In genomic region chr15:51181221-51181620, GRCh38 we compare ENCODE assay signal across 29 cellular contexts.
"Had no signal": no experiment of that assay in that cellular context is flagged by ENCODE, and none has a peak within 500 bp of the region (broad histone marks: within the 10 kb centered on the region; RNA-seq: fewer than 3 reads in every experiment).

No MANE protein-coding gene starts in this region.

- H3K4me3 Mint-ChIP-seq: activated B cell treated with CpG ODN at 0.5 μM for 24 hours; activated CD4-positive, alpha-beta memory T cell treated with anti-CD3 and anti-CD28 coated beads for 36 hours; activated CD4-positive, alpha-beta T cell treated with anti-CD3 and anti-CD28 coated beads, Interleukin-2, amount 10 ng/mL, durations not matched to agents 24 days and 14 days; activated CD8-positive, alpha-beta T cell treated with anti-CD3 and anti-CD28 coated beads for 36 hours; activated naive CD4-positive, alpha-beta T cell treated with anti-CD3 and anti-CD28 coated beads, Interleukin-2, amount 10 ng/mL, durations not matched to agents 7 days and 5 days; activated naive CD4-positive, alpha-beta T cell treated with anti-CD3 and anti-CD28 coated beads, Interleukin-2, amount 50 U/mL, for 24 hours; activated naive CD8-positive, alpha-beta T cell; activated naive CD8-positive, alpha-beta T cell treated with anti-CD3 and anti-CD28 coated beads, Interleukin-2, amount 10 ng/mL, durations not matched to agents 7 days and 5 days; activated naive CD8-positive, alpha-beta T cell treated with anti-CD3 and anti-CD28 coated beads, Interleukin-2, amount 50 U/mL, for 24 hours; activated T-cell treated with anti-CD3 and anti-CD28 coated beads, Interleukin-2, amount 50 U/mL, for 24 hours; brain; central memory CD8-positive, alpha-beta T cell; T-helper 1 cell treated with Interleukin-12 subunit alpha and Interleukin-12 subunit beta and Interleukin-4 antibody, amounts not matched to agents 30 μg/mL and 1 μg/mL, for 36 hours; T-helper 2 cell treated with Interferon-gamma antibody and Interleukin-4, amounts not matched to agents 5 μg/mL and 100 μg/mL, for 36 hours had no signal

- DNase-seq: activated B cell treated with CpG ODN at 0.5 μM for 24 hours; activated CD4-positive, alpha-beta memory T cell treated with anti-CD3 and anti-CD28 coated beads for 36 hours; activated CD4-positive, alpha-beta T cell treated with anti-CD3 and anti-CD28 coated beads for 4 hours; activated CD4-positive, alpha-beta T cell treated with anti-CD3 and anti-CD28 coated beads, Interleukin-2, amount 10 ng/mL, durations not matched to agents 24 days and 14 days; activated CD4-positive, alpha-beta T cell treated with anti-CD3 and anti-CD28 coated beads, Interleukin-2, amount 50 U/mL, for 1 hour; activated CD4-positive, alpha-beta T cell treated with anti-CD3 and anti-CD28 coated beads, Interleukin-2, amount 50 U/mL, for 4 hours; activated CD4-positive, CD25-positive, alpha-beta regulatory T cell treated with anti-CD3 and anti-CD28 coated beads, Interleukin-2, amount 50 U/mL, for 72 hours; activated CD8-positive, alpha-beta memory T cell treated with anti-CD3 and anti-CD28 coated beads, Interleukin-2, amount 50 U/mL, for 48 hours; activated CD8-positive, alpha-beta T cell treated with anti-CD3 and anti-CD28 coated beads for 36 hours; activated effector memory CD4-positive, alpha-beta T cell treated with Interleukin-2 at 50 U/mL for 16 hours; activated gamma-delta T cell; activated naive CD4-positive, alpha-beta T cell treated with anti-CD3 and anti-CD28 coated beads, Interleukin-2, amount 10 ng/mL, durations not matched to agents 7 days and 5 days; activated naive CD4-positive, alpha-beta T cell treated with Interleukin-2 at 50 U/mL for 16 hours; activated naive CD8-positive, alpha-beta T cell treated with anti-CD3 and anti-CD28 coated beads, Interleukin-2, amount 10 ng/mL, durations not matched to agents 7 days and 5 days; activated naive CD8-positive, alpha-beta T cell treated with anti-CD3 and anti-CD28 coated beads, Interleukin-2, amount 50 U/mL, for 24 hours; activated T-cell treated with anti-CD3 and anti-CD28 coated beads, Interleukin-2, amount 50 U/mL, for 24 hours; activated T-cell treated with anti-CD3 and anti-CD28 coated beads, Interleukin-2, amount 50 U/mL, for 48 hours; amygdala; cerebellar nuclear complex; T-helper 1 cell; T-helper 2 cell; T-helper 9 cell had no signal

- H3K36me3 Mint-ChIP-seq: activated CD4-positive, alpha-beta memory T cell treated with anti-CD3 and anti-CD28 coated beads for 36 hours; activated naive CD4-positive, alpha-beta T cell treated with anti-CD3 and anti-CD28 coated beads, Interleukin-2, amount 10 ng/mL, durations not matched to agents 7 days and 5 days; activated naive CD4-positive, alpha-beta T cell treated with anti-CD3 and anti-CD28 coated beads, Interleukin-2, amount 50 U/mL, for 24 hours; activated naive CD8-positive, alpha-beta T cell; activated naive CD8-positive, alpha-beta T cell treated with anti-CD3 and anti-CD28 coated beads, Interleukin-2, amount 10 ng/mL, durations not matched to agents 7 days and 5 days; brain had no signal

- H3K27me3 Mint-ChIP-seq: activated naive CD8-positive, alpha-beta T cell treated with anti-CD3 and anti-CD28 coated beads, Interleukin-2, amount 50 U/mL, for 24 hours; brain had no signal

- ATAC-seq: activated CD8-positive, alpha-beta T cell treated with anti-CD3 and anti-CD28 coated beads for 36 hours; activated naive CD8-positive, alpha-beta T cell treated with anti-CD3 and anti-CD28 coated beads, Interleukin-2, amount 50 U/mL, for 24 hours had no signal

- H3K9me3 Mint-ChIP-seq: activated B cell treated with CpG ODN at 0.5 μM for 24 hours; activated CD4-positive, alpha-beta T cell treated with anti-CD3 and anti-CD28 coated beads, Interleukin-2, amount 10 ng/mL, durations not matched to agents 24 days and 14 days; activated naive CD4-positive, alpha-beta T cell treated with anti-CD3 and anti-CD28 coated beads, Interleukin-2, amount 10 ng/mL, durations not matched to agents 7 days and 5 days; activated naive CD4-positive, alpha-beta T cell treated with anti-CD3 and anti-CD28 coated beads, Interleukin-2, amount 50 U/mL, for 24 hours; activated naive CD8-positive, alpha-beta T cell treated with anti-CD3 and anti-CD28 coated beads, Interleukin-2, amount 10 ng/mL, durations not matched to agents 7 days and 5 days; activated naive CD8-positive, alpha-beta T cell treated with anti-CD3 and anti-CD28 coated beads, Interleukin-2, amount 50 U/mL, for 24 hours; activated T-cell treated with anti-CD3 and anti-CD28 coated beads, Interleukin-2, amount 50 U/mL, for 24 hours; central memory CD8-positive, alpha-beta T cell; T-helper 1 cell treated with Interleukin-12 subunit alpha and Interleukin-12 subunit beta and Interleukin-4 antibody, amounts not matched to agents 30 μg/mL and 1 μg/mL, for 36 hours; T-helper 2 cell treated with Interferon-gamma antibody and Interleukin-4, amounts not matched to agents 5 μg/mL and 100 μg/mL, for 36 hours had no signal

- H3K27ac Mint-ChIP-seq: activated B cell treated with CpG ODN at 0.5 μM for 24 hours; activated CD4-positive, alpha-beta memory T cell treated with anti-CD3 and anti-CD28 coated beads for 36 hours; activated CD4-positive, alpha-beta T cell treated with anti-CD3 and anti-CD28 coated beads, Interleukin-2, amount 10 ng/mL, durations not matched to agents 24 days and 14 days; activated CD8-positive, alpha-beta T cell treated with anti-CD3 and anti-CD28 coated beads for 36 hours; activated naive CD4-positive, alpha-beta T cell treated with anti-CD3 and anti-CD28 coated beads, Interleukin-2, amount 10 ng/mL, durations not matched to agents 7 days and 5 days; activated naive CD4-positive, alpha-beta T cell treated with anti-CD3 and anti-CD28 coated beads, Interleukin-2, amount 50 U/mL, for 24 hours; activated naive CD8-positive, alpha-beta T cell; activated naive CD8-positive, alpha-beta T cell treated with anti-CD3 and anti-CD28 coated beads, Interleukin-2, amount 10 ng/mL, durations not matched to agents 7 days and 5 days; activated naive CD8-positive, alpha-beta T cell treated with anti-CD3 and anti-CD28 coated beads, Interleukin-2, amount 50 U/mL, for 24 hours; activated T-cell treated with anti-CD3 and anti-CD28 coated beads, Interleukin-2, amount 50 U/mL, for 24 hours; activated T-helper 2 cell treated with anti-CD3 and anti-CD28 coated beads, Interferon-gamma antibody, Interleukin-2, Interleukin-4, amounts not matched to agents 10 μg/mL and 5 μg/mL and 100 μg/mL, durations not matched to agents 14 hours and 24 hours and 36 hours; brain; T-helper 1 cell treated with Interleukin-12 subunit alpha and Interleukin-12 subunit beta and Interleukin-4 antibody, amounts not matched to agents 30 μg/mL and 1 μg/mL, for 36 hours; T-helper 2 cell treated with Interferon-gamma antibody and Interleukin-4, amounts not matched to agents 5 μg/mL and 100 μg/mL, for 36 hours had no signal

- H3K4me1 Mint-ChIP-seq: activated B cell treated with CpG ODN at 0.5 μM for 24 hours; activated CD4-positive, alpha-beta T cell treated with anti-CD3 and anti-CD28 coated beads, Interleukin-2, amount 10 ng/mL, durations not matched to agents 24 days and 14 days; activated naive CD4-positive, alpha-beta T cell treated with anti-CD3 and anti-CD28 coated beads, Interleukin-2, amount 10 ng/mL, durations not matched to agents 7 days and 5 days; activated naive CD4-positive, alpha-beta T cell treated with anti-CD3 and anti-CD28 coated beads, Interleukin-2, amount 50 U/mL, for 24 hours; activated naive CD8-positive, alpha-beta T cell treated with anti-CD3 and anti-CD28 coated beads, Interleukin-2, amount 10 ng/mL, durations not matched to agents 7 days and 5 days; activated naive CD8-positive, alpha-beta T cell treated with anti-CD3 and anti-CD28 coated beads, Interleukin-2, amount 50 U/mL, for 24 hours; central memory CD8-positive, alpha-beta T cell had no signal
